ENCODE assay signal across 10 cellular contexts in the genomic region with DNA sequence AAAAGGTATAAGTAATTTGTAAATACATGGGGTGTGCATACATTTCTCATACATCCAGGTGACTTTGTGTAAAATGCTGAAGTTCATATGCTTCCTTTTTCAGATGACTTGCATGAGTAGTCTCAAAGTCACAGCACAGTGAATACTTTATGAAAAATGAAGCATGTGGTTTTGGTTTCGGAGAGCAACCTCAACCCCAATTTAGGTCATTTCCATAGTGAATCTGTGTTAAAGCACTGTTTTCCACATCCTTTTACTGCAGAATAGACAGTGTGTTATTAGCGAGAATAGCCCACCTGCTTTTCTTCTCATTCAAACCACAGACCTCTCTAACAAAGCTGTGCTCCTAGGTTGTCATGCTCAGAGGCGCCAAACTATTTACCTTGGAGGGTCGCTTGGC.
DNase-seq lines count a peak whose midpoint lies in the region; ATAC-seq and TF ChIP-seq lines count a peak whose summit lies in the region.
"Had no signal": no experiment of that assay in that cellular context is flagged by ENCODE, and none has a peak within 500 bp of the region (broad histone marks: within the 10 kb centered on the region; RNA-seq: fewer than 3 reads in every experiment).

No MANE protein-coding gene starts in this region.

- H3K36me3 ChIP-seq in thyroid gland: no peaks in the 10 kb centered on the region
- H3K36me3 ChIP-seq: pancreas had no signal

- no peak for TF ChIP-seq POLR2A in thyroid gland (IDR thresholded peaks at IDR 0.05)

- H3K4me1 ChIP-seq in thyroid gland: no peaks in the 10 kb centered on the region
- H3K4me1 ChIP-seq: pancreas had no signal

- ATAC-seq in GM18508 (IDR thresholded peaks at IDR 0.05; ENCODE audit: insufficient read depth, unreplicated experiment) (peak; percentile 92), GM21619 (IDR thresholded peaks at IDR 0.05; ENCODE audit: unreplicated experiment) (peak; percentile 97), HG03558 (IDR thresholded peaks at IDR 0.05; ENCODE audit: extremely low read depth, unreplicated experiment) (peak; percentile 94)
- ATAC-seq: pancreas had no signal

- no peaks in the 10 kb centered on the region for H3K9me3 ChIP-seq in thyroid gland
- H3K9me3 ChIP-seq: pancreas had no signal

- 83 to 90% methylated on average over 4 of the region's 4 CpGs for WGBS in thyroid gland, 2 donors

- TF ChIP-seq CTCF in fibroblast of the aortic adventitia (IDR thresholded peaks at IDR 0.05; ENCODE audit: insufficient read depth, low read length): no peak
- no peak for TF ChIP-seq CTCF in thyroid gland (IDR thresholded peaks at IDR 0.05)

- H3K27ac ChIP-seq in thyroid gland: no peak overlapping the region
- H3K27ac ChIP-seq: HL-60, pancreas had no signal

- H3K27me3 ChIP-seq in thyroid gland: no peaks in the 10 kb centered on the region
- H3K27me3 ChIP-seq: pancreas had no signal

- DNase-seq in fibroblast of the aortic adventitia (ENCODE audit: low read depth) (peak; percentile 30), DMS79 (lab: John Stamatoyannopoulos, UW) (no peak), thyroid gland (no peak), ureter (ENCODE audit: low spot score) (no peak), NCI-H146 treated with DMSO at 0.1 percent for 48 hours (lab: John Stamatoyannopoulos, UW; ENCODE audit: unreplicated experiment) (no peak)
- DNase-seq: pancreas had no signal

- intact Hi-C loops in thyroid gland (cut with DNase I): no loop called here

- H3K4me3 ChIP-seq in fibroblast of the aortic adventitia (ENCODE audit: low read depth, low read length) (no peak overlapping the region), thyroid gland (replicated peaks in 1 of 3) (no peak overlapping the region)
- H3K4me3 ChIP-seq: pancreas had no signal
